In the genomic region with DNA sequence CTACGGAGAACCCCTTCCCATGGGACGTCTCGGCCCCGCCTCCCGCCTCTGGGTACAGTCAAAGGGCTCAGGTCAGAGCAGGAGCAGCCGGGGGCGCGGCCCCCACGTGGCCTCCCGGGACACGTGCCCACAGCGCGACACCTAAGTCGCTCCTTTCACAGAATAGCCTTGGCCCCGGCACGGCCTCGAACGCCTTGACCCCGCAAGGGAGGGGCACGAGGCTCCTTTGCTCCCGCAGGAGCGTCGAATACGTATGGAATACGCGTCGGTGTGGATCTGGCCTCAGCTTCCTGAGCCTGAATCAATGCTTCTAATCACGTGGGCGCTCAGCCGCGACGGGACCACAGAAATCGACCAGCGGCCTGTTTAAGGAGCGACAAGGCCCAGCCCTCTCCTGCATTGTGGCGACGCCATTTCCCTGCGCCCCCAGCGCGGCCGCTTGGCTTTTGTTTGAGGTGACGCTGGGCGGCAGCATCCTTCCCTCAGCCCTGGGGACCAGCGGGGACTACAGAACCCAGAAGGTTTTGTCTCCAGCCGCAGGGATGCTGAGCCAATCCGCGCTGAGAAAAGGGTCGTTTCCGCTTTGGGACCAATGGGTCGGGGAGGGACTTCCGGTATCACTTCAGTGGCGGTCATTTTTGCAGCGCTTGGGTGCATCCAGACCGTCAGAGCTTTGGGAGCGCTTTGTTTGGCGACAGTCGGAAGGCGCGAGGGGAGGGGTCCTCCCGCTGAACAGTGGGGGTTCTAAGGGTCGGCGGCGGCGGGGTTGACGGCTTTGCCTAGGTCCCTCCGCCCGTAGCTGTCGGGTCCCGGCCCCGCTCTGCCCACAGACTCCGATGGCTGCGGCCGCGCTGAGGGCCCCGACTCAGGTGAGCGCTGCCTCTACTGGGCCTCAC, we compare ENCODE assay signal across 7 cellular contexts. TPM values are rescaled to one million over a fixed set of nuclear protein-coding genes. Genes with fewer than 3 reads are reported as not detected.
DNase-seq lines count a peak whose midpoint lies in the region; ATAC-seq lines count a peak whose summit lies in the region.

A gene (plus strand): TSS at position 625 of the 896 bp plus-strand sequence. CDS start 212 bp downstream, at position 837.

- H3K4me1 Mint-ChIP-seq in activated naive CD4-positive, alpha-beta T cell treated with anti-CD3 and anti-CD28 coated beads, Interleukin-2, amount 10 ng/mL, durations not matched to agents 7 days and 5 days = peaks cover 29% of the 10 kb centered on the region
- peaks cover 23% of the 10 kb centered on the region for H3K4me1 Mint-ChIP-seq in stimulated activated naive CD8-positive, alpha-beta T cell treated with anti-CD3 and anti-CD28 coated beads, Interleukin-15, amount 100 ng/mL, for 72 hours

- peak within 1 kb of the TSS; percentile 92 for H3K4me3 Mint-ChIP-seq in activated naive CD4-positive, alpha-beta T cell treated with anti-CD3 and anti-CD28 coated beads, Interleukin-2, amount 10 ng/mL, durations not matched to agents 7 days and 5 days
- peak within 1 kb of the TSS; percentile 86 to 93 for H3K4me3 Mint-ChIP-seq in stimulated activated naive CD8-positive, alpha-beta T cell treated with anti-CD3 and anti-CD28 coated beads, Interleukin-15, amount 100 ng/mL, for 72 hours

- H3K27ac ChIP-seq in SJCRH30 = no peak within 1 kb of the TSS; the same call in 1 of the 2 replicates

- CTCF ChIA-PET in activated naive CD4-positive, alpha-beta T cell treated with anti-CD3 and anti-CD28 coated beads, Interleukin-2, amount 10 ng/mL, durations not matched to agents 7 days and 5 days (lab: Charles Lee) = no interaction called here

- DNase-seq in SJCRH30 (peak; percentile 83 to 88), globus pallidus (ENCODE audit: low spot score) (peak; percentile 95)
- peak; percentile 95 for DNase-seq in activated naive CD4-positive, alpha-beta T cell treated with anti-CD3 and anti-CD28 coated beads, Interleukin-2, amount 10 ng/mL, durations not matched to agents 7 days and 5 days
- peak; percentile 86 to 89 for DNase-seq in stimulated activated naive CD8-positive, alpha-beta T cell treated with anti-CD3 and anti-CD28 coated beads, Interleukin-15, amount 100 ng/mL, for 72 hours

- H3K9me3 Mint-ChIP-seq in activated naive CD4-positive, alpha-beta T cell treated with anti-CD3 and anti-CD28 coated beads, Interleukin-2, amount 10 ng/mL, durations not matched to agents 7 days and 5 days = peaks cover 62% of the 10 kb centered on the region
- H3K9me3 Mint-ChIP-seq in stimulated activated naive CD8-positive, alpha-beta T cell treated with anti-CD3 and anti-CD28 coated beads, Interleukin-15, amount 100 ng/mL, for 72 hours = peaks cover 45 to 82% of the 10 kb centered on the region in 2 donors

- peaks cover 5% of the 10 kb centered on the region; the same call in 1 of the 2 replicates for H3K36me3 ChIP-seq in SJCRH30
- peaks cover 32% of the 10 kb centered on the region for H3K36me3 ChIP-seq in neuron (ENCODE audit: insufficient read depth, low read length)

- peak; percentile 73 for ATAC-seq in GM18858 (IDR thresholded peaks at IDR 0.05; ENCODE audit: unreplicated experiment)
- peak; percentile 85 for ATAC-seq in HG03175 (IDR thresholded peaks at IDR 0.05; ENCODE audit: unreplicated experiment)
- ATAC-seq in stimulated activated naive CD8-positive, alpha-beta T cell treated with anti-CD3 and anti-CD28 coated beads, Interleukin-15, amount 100 ng/mL, for 72 hours = peak; percentile 94

- H3K27ac Mint-ChIP-seq in activated naive CD4-positive, alpha-beta T cell treated with anti-CD3 and anti-CD28 coated beads, Interleukin-2, amount 10 ng/mL, durations not matched to agents 7 days and 5 days = peak within 1 kb of the TSS; percentile 91
- peak within 1 kb of the TSS; percentile 85 to 96 for H3K27ac Mint-ChIP-seq in stimulated activated naive CD8-positive, alpha-beta T cell treated with anti-CD3 and anti-CD28 coated beads, Interleukin-15, amount 100 ng/mL, for 72 hours

- peak within 1 kb of the TSS; percentile 59 for H2AFZ ChIP-seq in neuron (ENCODE audit: low read depth, low read length)

- H3K4me1 ChIP-seq in SJCRH30 (peaks cover 3% of the 10 kb centered on the region), neuron (ENCODE audit: insufficient read depth, low read length) (peaks cover 11% of the 10 kb centered on the region)

- peaks cover 59% of the 10 kb centered on the region for H3K36me3 Mint-ChIP-seq in activated naive CD4-positive, alpha-beta T cell treated with anti-CD3 and anti-CD28 coated beads, Interleukin-2, amount 10 ng/mL, durations not matched to agents 7 days and 5 days

- H3K4me3 ChIP-seq in SJCRH30 (peak within 1 kb of the TSS; percentile 70), neuron (ENCODE audit: low read length) (peak within 1 kb of the TSS; percentile 93)

- H3K9me3 ChIP-seq in SJCRH30 (replicated peaks) = peaks cover 23% of the 10 kb centered on the region
- H3K9me3 ChIP-seq in neuron (ENCODE audit: low read length) = peaks cover 35% of the 10 kb centered on the region

- no peaks in the 10 kb centered on the region for H3K27me3 ChIP-seq in SJCRH30
- H3K27me3 ChIP-seq in neuron (ENCODE audit: insufficient read depth, low read length) = no peaks in the 10 kb centered on the region

- H3K27me3 Mint-ChIP-seq in activated naive CD4-positive, alpha-beta T cell treated with anti-CD3 and anti-CD28 coated beads, Interleukin-2, amount 10 ng/mL, durations not matched to agents 7 days and 5 days = peaks cover 3% of the 10 kb centered on the region
- no peaks in the 10 kb centered on the region for H3K27me3 Mint-ChIP-seq in stimulated activated naive CD8-positive, alpha-beta T cell treated with anti-CD3 and anti-CD28 coated beads, Interleukin-15, amount 100 ng/mL, for 72 hours

RNA-seq across cellular contexts. Expression of the gene that starts here (rescaled TPM):
- 8.4 and 9.3 TPM in 2 replicates for total RNA-seq in SJCRH30 (2014; rRNA removed; shearing (Covaris generic))
